14 cellular contexts compared by ENCODE assay signal in genomic region chr15:77487479-77487861, GRCh38.
A peak's percentile ranks its signal among the peaks of the same experiment; 100 is the strongest.
DNase-seq lines count a peak whose midpoint lies in the region; ATAC-seq and TF ChIP-seq lines count a peak whose summit lies in the region.
"Had no signal": no experiment of that assay in that cellular context is flagged by ENCODE, and none has a peak within 500 bp of the region (broad histone marks: within the 10 kb centered on the region; RNA-seq: fewer than 3 reads in every experiment).

No MANE protein-coding gene starts in this region.

- TF ChIP-seq CTCF in natural killer cell (IDR thresholded peaks at IDR 0.05) (no peak), brain (conservative IDR thresholded peaks at IDR 0.05) (no peak)

- H3K9me3 ChIP-seq in mesodermal cell (ENCODE audit: control insufficient read depth, low read length), result no peaks in the 10 kb centered on the region
- H3K9me3 ChIP-seq in effector memory CD4-positive, alpha-beta T cell (ENCODE audit: control insufficient read depth, low read length), result no peaks in the 10 kb centered on the region
- H3K9me3 ChIP-seq: esophagus squamous epithelium had no signal

- no peak for DNase-seq in natural killer cell treated with Interleukin-12 subunit alpha and Interleukin-12 subunit beta and Interleukin-15 and Interleukin-18, amount 100 ng/mL, for 72 hours (ENCODE audit: low spot score)
- DNase-seq in natural killer cell (no peak), AG08395 (ENCODE audit: low spot score) (no peak), head of caudate nucleus (no peak)
- no peak for DNase-seq in effector memory CD4-positive, alpha-beta T cell
- DNase-seq: activated naive CD4-positive, alpha-beta T cell treated with anti-CD3 and anti-CD28 coated beads, Interleukin-2, amount 50 U/mL, for 16 hours; cerebellar nuclear complex; DMS79 treated with DMSO at 0.1 percent for 48 hours; esophagus squamous epithelium; NCI-H446 treated with DMSO at 0.1 percent for 48 hours; T1000 had no signal

- ATAC-seq in natural killer cell treated with Interleukin-12 subunit alpha and Interleukin-12 subunit beta and Interleukin-15 and Interleukin-18, amount 100 ng/mL, for 72 hours, result no peak
- ATAC-seq in natural killer cell, result no peak
- ATAC-seq in GM19452 (IDR thresholded peaks at IDR 0.05; ENCODE audit: unreplicated experiment), result no peak

- WGBS in mesodermal cell (ENCODE audit: insufficient coverage in 2 of 2), 2 experiments, result no CpG with 5 or more reads among the region's 1 CpG

- no peaks in the 10 kb centered on the region for H3K9me3 Mint-ChIP-seq in natural killer cell treated with Interleukin-12 subunit alpha and Interleukin-12 subunit beta and Interleukin-15 and Interleukin-18, amount 100 ng/mL, for 72 hours
- H3K9me3 Mint-ChIP-seq in natural killer cell (no peaks in the 10 kb centered on the region), brain (no peaks in the 10 kb centered on the region)

- H3K4me1 ChIP-seq in mesodermal cell (ENCODE audit: control insufficient read depth, insufficient read depth, low read length, poor library complexity, severe bottlenecking), result peaks cover 19% of the 10 kb centered on the region
- H3K4me1 ChIP-seq in effector memory CD4-positive, alpha-beta T cell (ENCODE audit: control insufficient read depth, insufficient read depth, low read length, poor library complexity, severe bottlenecking), result no peaks in the 10 kb centered on the region

- H3K27ac Mint-ChIP-seq in natural killer cell treated with Interleukin-12 subunit alpha and Interleukin-12 subunit beta and Interleukin-15 and Interleukin-18, amount 100 ng/mL, for 72 hours, result peak overlapping the region; percentile 54 to 63
- H3K27ac Mint-ChIP-seq in natural killer cell (no peak overlapping the region), brain (peak overlapping the region in 3 of 5 experiments; percentile 3 to 72 (median 66))

- peaks cover 13 to 18% of the 10 kb centered on the region in 2 donors for H3K4me1 Mint-ChIP-seq in natural killer cell treated with Interleukin-12 subunit alpha and Interleukin-12 subunit beta and Interleukin-15 and Interleukin-18, amount 100 ng/mL, for 72 hours (ENCODE audit: low read depth in 2 of 2)
- H3K4me1 Mint-ChIP-seq in natural killer cell (peaks cover 8 to 10% of the 10 kb centered on the region in 2 donors), brain (peaks cover 33% of the 10 kb centered on the region)

- intact Hi-C loops in natural killer cell (cut with micrococcal nuclease), result no loop called here
- intact Hi-C loops in head of caudate nucleus (cut with DNase I), result no loop called here

- H3K27me3 Mint-ChIP-seq in natural killer cell treated with Interleukin-12 subunit alpha and Interleukin-12 subunit beta and Interleukin-15 and Interleukin-18, amount 100 ng/mL, for 72 hours, result no peaks in the 10 kb centered on the region
- H3K27me3 Mint-ChIP-seq in natural killer cell (ENCODE audit: low read depth in 2 of 2) (no peaks in the 10 kb centered on the region), brain (no peaks in the 10 kb centered on the region)

- peaks cover 13% of the 10 kb centered on the region for H3K36me3 Mint-ChIP-seq in natural killer cell treated with Interleukin-12 subunit alpha and Interleukin-12 subunit beta and Interleukin-15 and Interleukin-18, amount 100 ng/mL, for 72 hours
- peaks cover 4% of the 10 kb centered on the region for H3K36me3 Mint-ChIP-seq in natural killer cell
- H3K36me3 Mint-ChIP-seq in brain, result peaks cover 65% of the 10 kb centered on the region

- peak overlapping the region; percentile 24 for H3K27ac ChIP-seq in mesodermal cell (ENCODE audit: low read depth, low read length, severe bottlenecking)
- H3K27ac ChIP-seq in effector memory CD4-positive, alpha-beta T cell (ENCODE audit: insufficient read depth, low read length, poor library complexity, severe bottlenecking), result no peak overlapping the region

- H3K4me3 ChIP-seq in mesodermal cell (ENCODE audit: extremely low read depth, insufficient read depth, low read length, poor library complexity, severe bottlenecking), result no peak overlapping the region
- H3K4me3 ChIP-seq in effector memory CD4-positive, alpha-beta T cell (ENCODE audit: insufficient read depth, low read depth, low read length, poor library complexity, severe bottlenecking), result no peak overlapping the region
- H3K4me3 ChIP-seq: esophagus squamous epithelium had no signal

- H3K4me3 Mint-ChIP-seq in natural killer cell treated with Interleukin-12 subunit alpha and Interleukin-12 subunit beta and Interleukin-15 and Interleukin-18, amount 100 ng/mL, for 72 hours, result peak overlapping the region; percentile 9
- H3K4me3 Mint-ChIP-seq in natural killer cell (no peak overlapping the region), brain (no peak overlapping the region)

- H3K36me3 ChIP-seq in mesodermal cell (ENCODE audit: control insufficient read depth, insufficient read depth, low read length), result peaks cover 30% of the 10 kb centered on the region
- H3K36me3 ChIP-seq in effector memory CD4-positive, alpha-beta T cell (ENCODE audit: control insufficient read depth, insufficient read depth, low read length), result peaks cover 22% of the 10 kb centered on the region

- no peaks in the 10 kb centered on the region for H3K27me3 ChIP-seq in effector memory CD4-positive, alpha-beta T cell (replicated peaks; ENCODE audit: control insufficient read depth, insufficient read depth, low read length, poor library complexity, severe bottlenecking)
- H3K27me3 ChIP-seq: esophagus squamous epithelium had no signal

Comparison
In these comparisons a context has a peak if more than half of its experiments do, and no peak if none do; other contexts are left out.
1. H3K27ac Mint-ChIP-seq: peak in natural killer cell treated with Interleukin-12 subunit alpha and Interleukin-12 subunit beta and Interleukin-15 and Interleukin-18, amount 100 ng/mL, for 72 hours (2 of 2) and brain (3 of 5); none in natural killer cell (0 of 2).